1 cellular context compared by ENCODE assay signal in the genomic region with DNA sequence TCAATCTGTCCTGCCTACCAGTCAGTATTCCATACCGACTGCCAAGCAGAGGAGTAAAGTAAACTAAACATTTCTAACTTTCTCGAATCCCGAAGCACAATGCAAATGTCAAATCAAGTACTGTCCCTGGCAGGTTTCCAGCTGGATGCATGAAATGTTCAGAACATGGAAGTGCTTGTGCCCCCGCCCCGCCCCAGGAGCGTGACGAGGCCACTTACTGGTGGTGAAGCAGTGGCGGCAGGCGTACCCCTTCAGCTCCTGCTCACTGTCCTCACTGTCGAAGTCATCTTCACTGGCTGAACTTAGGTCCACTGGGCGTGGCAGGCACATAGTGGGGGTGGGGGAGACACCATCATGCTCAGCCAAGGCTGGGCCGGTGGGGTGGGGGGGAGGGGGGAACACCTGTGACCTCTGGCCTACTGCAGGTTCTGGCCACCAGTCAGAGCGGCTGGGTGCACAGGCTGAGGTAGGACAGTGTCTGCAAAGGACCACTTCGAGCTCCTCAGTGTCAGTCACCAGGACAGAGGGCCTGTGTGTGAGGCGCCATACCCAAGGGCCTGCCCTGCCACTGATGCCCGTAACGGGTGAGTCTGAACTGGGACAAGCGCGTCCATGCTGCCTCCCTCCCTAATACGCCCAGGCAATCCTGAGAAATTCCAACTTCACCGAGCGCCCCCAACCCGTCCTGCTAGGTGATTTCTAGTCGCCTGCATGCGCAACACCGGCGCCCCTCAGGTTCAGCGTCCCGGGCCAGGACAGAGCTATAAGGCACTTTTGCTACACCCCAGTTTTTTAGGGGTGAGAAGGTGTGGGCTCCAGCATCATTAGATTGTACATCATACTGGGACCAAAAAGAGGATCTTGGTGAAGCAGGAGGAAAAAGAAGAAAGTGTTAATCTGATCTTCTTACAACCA.
TF ChIP-seq lines count a peak whose summit lies in the region.

No MANE protein-coding gene starts in this region.

TF ChIP-seq in HepG2, 621 proteins besides CTCF, POLR2A, EP300 and RAD21:
- TF ChIP-seq, protein P1, sequence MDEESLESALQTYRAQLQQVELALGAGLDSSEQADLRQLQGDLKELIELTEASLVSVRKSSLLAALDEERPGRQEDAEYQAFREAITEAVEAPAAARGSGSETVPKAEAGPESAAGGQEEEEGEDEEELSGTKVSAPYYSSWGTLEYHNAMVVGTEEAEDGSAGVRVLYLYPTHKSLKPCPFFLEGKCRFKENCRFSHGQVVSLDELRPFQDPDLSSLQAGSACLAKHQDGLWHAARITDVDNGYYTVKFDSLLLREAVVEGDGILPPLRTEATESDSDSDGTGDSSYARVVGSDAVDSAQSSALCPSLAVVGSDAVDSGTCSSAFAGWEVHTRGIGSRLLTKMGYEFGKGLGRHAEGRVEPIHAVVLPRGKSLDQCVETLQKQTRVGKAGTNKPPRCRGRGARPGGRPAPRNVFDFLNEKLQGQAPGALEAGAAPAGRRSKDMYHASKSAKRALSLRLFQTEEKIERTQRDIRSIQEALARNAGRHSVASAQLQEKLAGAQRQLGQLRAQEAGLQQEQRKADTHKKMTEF (CRISPR knock-in tag; IDR thresholded peaks at IDR 0.05) = no peak
- TF ChIP-seq RBM22 (optimal IDR thresholded peaks at IDR 0.05; ENCODE audit: low read length) (peak; percentile 8), ZNF552 (CRISPR knock-in tag; IDR thresholded peaks at IDR 0.05; ENCODE audit: borderline replicate concordance) (no peak)
